In genomic region chr1:181514298-181515290, GRCh38 we compare ENCODE assay signal across 9 cellular contexts. TPM values are rescaled to one million over a fixed set of nuclear protein-coding genes. Genes with fewer than 3 reads are reported as not detected.
DNase-seq lines count a peak whose midpoint lies in the region; ATAC-seq and TF ChIP-seq lines count a peak whose summit lies in the region.
"Had no signal": no experiment of that assay in that cellular context is flagged by ENCODE, and none has a peak within 500 bp of the region (broad histone marks: within the 10 kb centered on the region; RNA-seq: fewer than 3 reads in every experiment).

No MANE protein-coding gene starts in this region.

- ATAC-seq in Right ventricle myocardium superior (ENCODE audit: poor library complexity) (peak; percentile 70), HG03060 (IDR thresholded peaks at IDR 0.05; ENCODE audit: low read depth, unreplicated experiment) (peak; percentile 68)
- no peak for ATAC-seq in CD8-positive, alpha-beta T cell

- CTCF ChIA-PET in activated CD4-positive, alpha-beta T cell treated with anti-CD3 and anti-CD28 coated beads, Interleukin-2, amount 10 ng/mL, durations not matched to agents 7 days and 5 days (lab: Charles Lee), result interaction anchor here (0.7 kb wide), 1 partner anchor 17 kb away, joined by 3 read pairs; no protein-coding TSS in a partner anchor
- CTCF ChIA-PET in CD8-positive, alpha-beta T cell (lab: Charles Lee), result no interaction called here

- no peaks in the 10 kb centered on the region for H3K9me3 ChIP-seq in CD8-positive, alpha-beta T cell (ENCODE audit: low read length)
- H3K9me3 ChIP-seq: BLaER1 had no signal

- no peak overlapping the region for H3K27ac Mint-ChIP-seq in activated CD4-positive, alpha-beta T cell treated with anti-CD3 and anti-CD28 coated beads, Interleukin-2, amount 10 ng/mL, durations not matched to agents 7 days and 5 days
- no peak overlapping the region for H3K27ac Mint-ChIP-seq in CD8-positive, alpha-beta T cell

- no peak overlapping the region for H3K27ac ChIP-seq in CD8-positive, alpha-beta T cell (ENCODE audit: low read depth, low read length)
- H3K27ac ChIP-seq: BLaER1 had no signal

- POLR2A ChIA-PET in activated CD4-positive, alpha-beta T cell treated with anti-CD3 and anti-CD28 coated beads, Interleukin-2, amount 10 ng/mL, durations not matched to agents 7 days and 5 days (lab: Charles Lee), result no interaction called here
- POLR2A ChIA-PET in CD8-positive, alpha-beta T cell (lab: Charles Lee), result no interaction called here

- H3K27me3 Mint-ChIP-seq in activated CD4-positive, alpha-beta T cell treated with anti-CD3 and anti-CD28 coated beads, Interleukin-2, amount 10 ng/mL, durations not matched to agents 7 days and 5 days, result peaks cover 7% of the 10 kb centered on the region
- H3K27me3 Mint-ChIP-seq in CD8-positive, alpha-beta T cell (ENCODE audit: low read depth), result peaks cover 19% of the 10 kb centered on the region

- H3K36me3 Mint-ChIP-seq in activated CD4-positive, alpha-beta T cell treated with anti-CD3 and anti-CD28 coated beads, Interleukin-2, amount 10 ng/mL, durations not matched to agents 7 days and 5 days (ENCODE audit: low read depth), result no peaks in the 10 kb centered on the region
- H3K36me3 Mint-ChIP-seq in CD8-positive, alpha-beta T cell, result no peaks in the 10 kb centered on the region

- no peak for DNase-seq in Right ventricle myocardium superior
- no peak for DNase-seq in cardiac septum (ENCODE audit: low spot score)
- peak; percentile 98 for DNase-seq in NCI-H345 treated with DMSO at 0.1 percent for 48 hours (lab: John Stamatoyannopoulos, UW; ENCODE audit: unreplicated experiment)
- no peak for DNase-seq in GM19240 (ENCODE audit: insufficient read length, low spot score)
- DNase-seq in activated CD4-positive, alpha-beta T cell treated with anti-CD3 and anti-CD28 coated beads, Interleukin-2, amount 10 ng/mL, durations not matched to agents 7 days and 5 days, result no peak
- DNase-seq in CD8-positive, alpha-beta T cell, result no peak
- DNase-seq in NCI-H524 (lab: John Stamatoyannopoulos, UW), result no peak

- intact Hi-C loops in Right ventricle myocardium superior (cut with DNase I) (no loop called here), cardiac septum (cut with DNase I) (no loop called here)
- intact Hi-C loops in CD8-positive, alpha-beta T cell (cut with DNase I, micrococcal nuclease), result no loop called here

- H3K27me3 ChIP-seq in CD8-positive, alpha-beta T cell (ENCODE audit: insufficient read depth, low read length), result no peaks in the 10 kb centered on the region
- H3K27me3 ChIP-seq: BLaER1 had no signal

- H3K4me1 Mint-ChIP-seq in activated CD4-positive, alpha-beta T cell treated with anti-CD3 and anti-CD28 coated beads, Interleukin-2, amount 10 ng/mL, durations not matched to agents 7 days and 5 days, result no peaks in the 10 kb centered on the region
- no peaks in the 10 kb centered on the region for H3K4me1 Mint-ChIP-seq in CD8-positive, alpha-beta T cell (ENCODE audit: low read depth)

- no peaks in the 10 kb centered on the region for H3K9me3 Mint-ChIP-seq in activated CD4-positive, alpha-beta T cell treated with anti-CD3 and anti-CD28 coated beads, Interleukin-2, amount 10 ng/mL, durations not matched to agents 7 days and 5 days
- no peaks in the 10 kb centered on the region for H3K9me3 Mint-ChIP-seq in CD8-positive, alpha-beta T cell

- no peak overlapping the region for H3K4me3 ChIP-seq in CD8-positive, alpha-beta T cell (ENCODE audit: low read depth, low read length)
- H3K4me3 ChIP-seq: BLaER1 had no signal

- H3K4me1 ChIP-seq in CD8-positive, alpha-beta T cell (ENCODE audit: insufficient read depth, low read length), result no peaks in the 10 kb centered on the region
- H3K4me1 ChIP-seq: BLaER1 had no signal

- H3K4me3 Mint-ChIP-seq in activated CD4-positive, alpha-beta T cell treated with anti-CD3 and anti-CD28 coated beads, Interleukin-2, amount 10 ng/mL, durations not matched to agents 7 days and 5 days, result no peak overlapping the region
- no peak overlapping the region for H3K4me3 Mint-ChIP-seq in CD8-positive, alpha-beta T cell

- no peaks in the 10 kb centered on the region for H3K36me3 ChIP-seq in CD8-positive, alpha-beta T cell (ENCODE audit: insufficient read depth, low read length)
- H3K36me3 ChIP-seq: BLaER1 had no signal

- TF ChIP-seq CTCF in CD8-positive, alpha-beta T cell (IDR thresholded peaks at IDR 0.05), result no peak

RNA-seq across cellular contexts. Expression of gene CACNA1E, which starts 31.3 kb away (rescaled TPM):
- total RNA-seq in Right ventricle myocardium superior (4.7 TPM), cardiac septum (0.24 TPM)
- not detected for total RNA-seq in activated CD4-positive, alpha-beta T cell treated with anti-CD3 and anti-CD28 coated beads, Interleukin-2, amount 10 ng/mL, durations not matched to agents 7 days and 5 days
- total RNA-seq in CD8-positive, alpha-beta T cell, result not detected
